ENCODE assay signal across 25 cellular contexts in genomic region chr16:81165411-81166097, GRCh38.
"Had no signal": no experiment of that assay in that cellular context is flagged by ENCODE, and none has a peak within 500 bp of the region (broad histone marks: within the 10 kb centered on the region; RNA-seq: fewer than 3 reads in every experiment).

No MANE protein-coding gene starts in this region.

- H3K9me3 ChIP-seq: left lung, lower lobe of right lung, neutrophil, sigmoid colon, suprapubic skin had no signal

- H3K4me1 ChIP-seq: left lung, lower lobe of right lung, sigmoid colon, suprapubic skin, tibial nerve had no signal

- H3K4me1 Mint-ChIP-seq: activated CD4-positive, alpha-beta T cell treated with anti-CD3 and anti-CD28 coated beads, Interleukin-2, amount 10 ng/mL, durations not matched to agents 24 days and 14 days; naive thymus-derived CD8-positive, alpha-beta T cell had no signal

- H3K27me3 ChIP-seq: brain microvascular endothelial cell, dorsolateral prefrontal cortex, left lung, neutrophil, sigmoid colon, suprapubic skin, tibial nerve had no signal

- H3K4me3 Mint-ChIP-seq: activated CD4-positive, alpha-beta T cell treated with anti-CD3 and anti-CD28 coated beads, Interleukin-2, amount 10 ng/mL, durations not matched to agents 24 days and 14 days; activated naive CD4-positive, alpha-beta T cell treated with anti-CD3 and anti-CD28 coated beads for 36 hours; activated T-helper 1 cell treated with anti-CD3 and anti-CD28 coated beads, Interleukin-12 subunit alpha, Interleukin-12 subunit beta, Interleukin-2, Interleukin-4 antibody, amounts not matched to agents 30 ng/mL and 10 ng/mL and 1 ng/mL, durations not matched to agents 14 hours and 24 hours and 36 hours; naive thymus-derived CD8-positive, alpha-beta T cell had no signal

- H3K9me3 Mint-ChIP-seq: activated naive CD4-positive, alpha-beta T cell treated with anti-CD3 and anti-CD28 coated beads for 36 hours; activated T-helper 1 cell treated with anti-CD3 and anti-CD28 coated beads, Interleukin-12 subunit alpha, Interleukin-12 subunit beta, Interleukin-2, Interleukin-4 antibody, amounts not matched to agents 30 ng/mL and 10 ng/mL and 1 ng/mL, durations not matched to agents 14 hours and 24 hours and 36 hours; naive thymus-derived CD8-positive, alpha-beta T cell had no signal

- DNase-seq: activated CD4-positive, alpha-beta T cell treated with anti-CD3 and anti-CD28 coated beads, Interleukin-2, amount 10 ng/mL, durations not matched to agents 24 days and 14 days; activated CD4-positive, CD25-positive, alpha-beta regulatory T cell treated with anti-CD3 and anti-CD28 coated beads, Interleukin-2, amount 50 U/mL, for 72 hours; activated effector memory CD4-positive, alpha-beta T cell treated with anti-CD3 and anti-CD28 coated beads, Interleukin-2, amount 50 U/mL, for 16 hours; activated naive CD4-positive, alpha-beta T cell treated with anti-CD3 and anti-CD28 coated beads for 36 hours; amniotic stem cell; brain microvascular endothelial cell; dorsolateral prefrontal cortex; effector memory CD4-positive, alpha-beta T cell; left lung; lower lobe of right lung; mesenchymal stem cell; sigmoid colon; stimulated activated CD4-positive, alpha-beta T cell treated with anti-CD3 and anti-CD28 coated beads, Interleukin-1b, Interleukin-23, amount 100 ng/mL, for 48 hours; stimulated activated naive CD4-positive, alpha-beta T cell; T-helper 2 cell had no signal

- H3K27me3 Mint-ChIP-seq: activated CD4-positive, alpha-beta T cell treated with anti-CD3 and anti-CD28 coated beads, Interleukin-2, amount 10 ng/mL, durations not matched to agents 24 days and 14 days had no signal

- H3K4me2 ChIP-seq: smooth muscle cell had no signal

- FAIRE-seq: astrocyte, frontal cortex, islet of Langerhans had no signal

- H3K36me3 ChIP-seq: brain microvascular endothelial cell, left lung, lower lobe of right lung, neutrophil, sigmoid colon, suprapubic skin, tibial nerve had no signal

- ATAC-seq: left lung; naive thymus-derived CD8-positive, alpha-beta T cell had no signal

- H3K27ac Mint-ChIP-seq: activated CD4-positive, alpha-beta T cell treated with anti-CD3 and anti-CD28 coated beads, Interleukin-2, amount 10 ng/mL, durations not matched to agents 24 days and 14 days; activated naive CD4-positive, alpha-beta T cell treated with anti-CD3 and anti-CD28 coated beads for 36 hours; activated T-helper 1 cell treated with anti-CD3 and anti-CD28 coated beads, Interleukin-12 subunit alpha, Interleukin-12 subunit beta, Interleukin-2, Interleukin-4 antibody, amounts not matched to agents 30 ng/mL and 10 ng/mL and 1 ng/mL, durations not matched to agents 14 hours and 24 hours and 36 hours; naive thymus-derived CD8-positive, alpha-beta T cell had no signal

- H3K27ac ChIP-seq: brain microvascular endothelial cell, coronary artery, dorsolateral prefrontal cortex, left lung, lower lobe of right lung, neutrophil, sigmoid colon, suprapubic skin, tibial nerve had no signal

- H3K36me3 Mint-ChIP-seq: naive thymus-derived CD8-positive, alpha-beta T cell had no signal

- H3K4me3 ChIP-seq: coronary artery, dorsolateral prefrontal cortex, left lung, lower lobe of right lung, sigmoid colon, smooth muscle cell, suprapubic skin, tibial nerve had no signal
